ENCODE assay signal across 18 cellular contexts in the genomic region with DNA sequence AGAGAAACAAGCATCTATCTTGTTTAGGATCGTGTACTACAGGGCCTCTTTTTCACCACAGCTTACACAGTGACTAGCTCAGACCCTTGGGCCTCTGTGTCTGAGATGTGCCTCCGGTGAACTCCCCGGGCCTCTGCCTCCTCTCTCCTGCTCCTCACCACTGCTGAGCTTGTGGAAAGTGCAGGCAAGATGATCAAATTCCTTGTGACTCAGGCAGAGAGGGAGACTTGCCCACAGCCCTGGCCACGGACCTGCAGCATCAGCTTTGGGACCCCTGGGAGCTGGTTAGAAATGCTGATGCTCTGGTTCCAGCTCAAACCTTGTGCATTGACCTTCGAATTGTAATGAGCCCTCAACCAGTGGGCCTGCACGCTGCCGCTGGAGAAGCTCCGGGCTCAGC.
DNase-seq lines count a peak whose midpoint lies in the region; ATAC-seq and TF ChIP-seq lines count a peak whose summit lies in the region.
"Had no signal": no experiment of that assay in that cellular context is flagged by ENCODE, and none has a peak within 500 bp of the region (broad histone marks: within the 10 kb centered on the region; RNA-seq: fewer than 3 reads in every experiment).

No MANE protein-coding gene starts in this region.

- H3K4me1 Mint-ChIP-seq in brain (peaks cover 23% of the 10 kb centered on the region), immature natural killer cell (peaks cover 3 to 4% of the 10 kb centered on the region in 2 donors)

- H3K4me3 Mint-ChIP-seq in brain (no peak overlapping the region), immature natural killer cell (no peak overlapping the region)

- H3K9me3 Mint-ChIP-seq in brain = peaks cover 0 to 5% (median 0%) of the 10 kb centered on the region in 5 experiments
- peaks cover 0 to 4% (median 0%) of the 10 kb centered on the region in 6 donors for H3K9me3 Mint-ChIP-seq in immature natural killer cell

- H3K27ac Mint-ChIP-seq in brain (peak overlapping the region in 4 of 5 experiments; percentile 11 to 77 (median 45)), immature natural killer cell (peak overlapping the region in 4 of 6 donors; percentile 44 to 74 (median 66))

- H3K36me3 ChIP-seq in heart right ventricle = no peaks in the 10 kb centered on the region
- H3K36me3 ChIP-seq: BLaER1 had no signal

- H3K36me3 Mint-ChIP-seq in brain = no peaks in the 10 kb centered on the region
- no peaks in the 10 kb centered on the region for H3K36me3 Mint-ChIP-seq in immature natural killer cell

- H3K27me3 ChIP-seq in heart right ventricle = no peaks in the 10 kb centered on the region
- H3K27me3 ChIP-seq: BLaER1 had no signal

- peaks cover 12 to 53% (median 34%) of the 10 kb centered on the region in 9 donors for H3K4me1 ChIP-seq in heart right ventricle

- TF ChIP-seq CTCF in heart right ventricle (IDR thresholded peaks at IDR 0.05) (no peak), brain (conservative IDR thresholded peaks at IDR 0.05) (no peak)

- intact Hi-C loops in Right ventricle myocardium inferior (cut with DNase I) (no loop called here), heart right ventricle (cut with DNase I) (no loop called here)

- 93 to 96% methylated on average over 8 of the region's 8 CpGs for WGBS in heart right ventricle, 2 donors

- peak; percentile 31 for DNase-seq in Right ventricle myocardium inferior (ENCODE audit: missing footprints)
- DNase-seq in heart right ventricle = no peak
- DNase-seq in immature natural killer cell = no peak
- peak; percentile 55 for DNase-seq in stromal cell of bone marrow (ENCODE audit: low read depth)
- DNase-seq in GOT3 (lab: John Stamatoyannopoulos, UW) = no peak
- DNase-seq in DMS79 treated with DMSO at 0.1 percent for 48 hours (lab: John Stamatoyannopoulos, UW) = no peak
- DNase-seq: DND-41, GF-D8, KBM-7, NCI-H1048, NCI-H1436 treated with DMSO at 0.1 percent for 48 hours, NCI-H2029 treated with DMSO at 0.1 percent for 48 hours, NCI-H2171 treated with DMSO at 0.1 percent for 48 hours, NCI-H446 treated with DMSO at 0.1 percent for 48 hours had no signal

- H3K4me3 ChIP-seq in heart right ventricle = no peak overlapping the region
- H3K4me3 ChIP-seq: BLaER1 had no signal

- peak overlapping the region in 1 of 10 donors; percentile 92 for H3K27ac ChIP-seq in heart right ventricle
- H3K27ac ChIP-seq: BLaER1, RWPE1 had no signal

- H3K9me3 ChIP-seq in heart right ventricle = peaks cover 0 to 3% (median 0%) of the 10 kb centered on the region in 11 donors
- H3K9me3 ChIP-seq: BLaER1 had no signal

- H3K27me3 Mint-ChIP-seq in brain (peaks cover 15% of the 10 kb centered on the region), immature natural killer cell (ENCODE audit: low read depth in 3 of 3) (peaks cover 2 to 17% (median 4%) of the 10 kb centered on the region in 3 donors)

- ATAC-seq in Right ventricle myocardium inferior (no peak), heart right ventricle (no peak), HG02678 (IDR thresholded peaks at IDR 0.05; ENCODE audit: unreplicated experiment) (no peak)

Comparison
In these comparisons a context has a peak if more than half of its experiments do, and no peak if none do; other contexts are left out.
1. DNase-seq: peak in Right ventricle myocardium inferior (single experiment) and stromal cell of bone marrow (single experiment); none in heart right ventricle (0 of 2), immature natural killer cell (0 of 3), GOT3 (single experiment) and DMS79 treated with DMSO at 0.1 percent for 48 hours (single experiment).